Comparison of ENCODE assay signal across 22 cellular contexts in genomic region chr6:77880501-77880900, GRCh38.
DNase-seq lines count a peak whose midpoint lies in the region; ATAC-seq and TF ChIP-seq lines count a peak whose summit lies in the region.
"Had no signal": no experiment of that assay in that cellular context is flagged by ENCODE, and none has a peak within 500 bp of the region (broad histone marks: within the 10 kb centered on the region; RNA-seq: fewer than 3 reads in every experiment).

No MANE protein-coding gene starts in this region.

- in situ Hi-C loops in GM23248 (cut with MboI): no loop called here

- H3K9me3 ChIP-seq in GM23248 (ENCODE audit: low read depth) (no peaks in the 10 kb centered on the region), SJSA1 (replicated peaks) (no peaks in the 10 kb centered on the region), Peyer's patch (no peaks in the 10 kb centered on the region)
- H3K9me3 ChIP-seq: body of pancreas, sigmoid colon had no signal

- H3K4me2 ChIP-seq in GM23248 (ENCODE audit: unreplicated experiment): no peak overlapping the region

- no peaks in the 10 kb centered on the region for H3K9me2 ChIP-seq in GM23248 (ENCODE audit: insufficient read depth)

- H3K36me3 ChIP-seq in GM23248 (ENCODE audit: low read depth): no peaks in the 10 kb centered on the region
- H3K36me3 ChIP-seq in SJSA1: no peaks in the 10 kb centered on the region
- no peaks in the 10 kb centered on the region for H3K36me3 ChIP-seq in Peyer's patch
- H3K36me3 ChIP-seq: sigmoid colon had no signal

- H3K4me1 ChIP-seq in GM23248 (ENCODE audit: insufficient read depth): no peaks in the 10 kb centered on the region
- H3K4me1 ChIP-seq in SJSA1 (replicated peaks): peaks cover 16% of the 10 kb centered on the region
- no peaks in the 10 kb centered on the region for H3K4me1 ChIP-seq in Peyer's patch
- H3K4me1 ChIP-seq: body of pancreas, parathyroid adenoma, sigmoid colon had no signal

- TF ChIP-seq POLR2A in Peyer's patch (IDR thresholded peaks at IDR 0.05): no peak

- H3F3A ChIP-seq in GM23248 (ENCODE audit: insufficient read depth): no peaks in the 10 kb centered on the region

- WGBS in GM23248 (ENCODE audit: low coverage in 1 of 2, low lambda C conversion rate in 2 of 2, missing lambda C conversion rate in 2 of 2), 2 experiments: 9 to 16% methylated on average over 2 of the region's 2 CpGs

- H3K79me2 ChIP-seq in GM23248 (ENCODE audit: insufficient read depth): no peaks in the 10 kb centered on the region
- H3K79me2 ChIP-seq: parathyroid adenoma had no signal

- no peak overlapping the region for H2AFZ ChIP-seq in GM23248
- H2AFZ ChIP-seq: parathyroid adenoma had no signal

- DNase-seq in GM23248 (peak; percentile 2), SJSA1 (ENCODE audit: low read depth in 1 of 2, low spot score in 2 of 2) (peak in 1 of 2 experiments; percentile 57), epidermal melanocyte (ENCODE audit: insufficient read length, low spot score) (peak; percentile 15), non-pigmented ciliary epithelial cell (ENCODE audit: low read depth) (peak; percentile 49), NCI-H1694 (lab: John Stamatoyannopoulos, UW) (no peak), Peyer's patch (no peak)
- DNase-seq: activated CD4-positive, alpha-beta T cell treated with anti-CD3 and anti-CD28 coated beads for 36 hours; activated naive CD4-positive, alpha-beta T cell treated with anti-CD3 and anti-CD28 coated beads, Interleukin-2, amount 50 U/mL, for 16 hours; activated T-cell treated with anti-CD3 and anti-CD28 coated beads, Interleukin-2, amount 50 U/mL, for 72 hours; body of pancreas; CD4-positive, alpha-beta memory T cell; cortex of kidney; foreskin melanocyte; MM.1S; natural killer cell; NCI-H2171 treated with DMSO at 0.1 percent for 48 hours; NCI-H526; sigmoid colon; stimulated activated naive B cell treated with anti-CD40 and anti-IgM and Interleukin-4, amounts not matched to agents 10 μg/mL and 1 μg/mL and 100 μg/mL, for 72 hours had no signal

- no peak for TF ChIP-seq CTCF in Peyer's patch (IDR thresholded peaks at IDR 0.05)

- ATAC-seq in HG02852 (IDR thresholded peaks at IDR 0.05; ENCODE audit: unreplicated experiment) (no peak), HG03045 (IDR thresholded peaks at IDR 0.05; ENCODE audit: unreplicated experiment) (no peak)
- ATAC-seq: activated CD4-positive, alpha-beta T cell treated with anti-CD3 and anti-CD28 coated beads for 36 hours; activated T-cell treated with anti-CD3 and anti-CD28 coated beads, Interleukin-2, amount 50 U/mL, for 72 hours; body of pancreas; natural killer cell; stimulated activated naive B cell treated with anti-CD40 and anti-IgM and Interleukin-4, amounts not matched to agents 10 μg/mL and 1 μg/mL and 100 μg/mL, for 72 hours had no signal

- H3K4me3 ChIP-seq in GM23248: no peak overlapping the region
- no peak overlapping the region for H3K4me3 ChIP-seq in SJSA1
- H3K4me3 ChIP-seq in Peyer's patch: no peak overlapping the region
- H3K4me3 ChIP-seq: body of pancreas, sigmoid colon had no signal

- H4K20me1 ChIP-seq in GM23248 (ENCODE audit: insufficient read depth): no peaks in the 10 kb centered on the region

- no peaks in the 10 kb centered on the region for H3K27me3 ChIP-seq in GM23248 (replicated peaks; ENCODE audit: insufficient read depth)
- H3K27me3 ChIP-seq in SJSA1 (replicated peaks): no peaks in the 10 kb centered on the region
- H3K27me3 ChIP-seq in Peyer's patch: no peaks in the 10 kb centered on the region
- H3K27me3 ChIP-seq: body of pancreas, sigmoid colon had no signal

- H3K9ac ChIP-seq in GM23248: no peak overlapping the region
- H3K9ac ChIP-seq: parathyroid adenoma had no signal

- no peak overlapping the region for H3K27ac ChIP-seq in GM23248
- H3K27ac ChIP-seq in SJSA1: peak overlapping the region; percentile 67
- no peak overlapping the region for H3K27ac ChIP-seq in Peyer's patch
- H3K27ac ChIP-seq: body of pancreas, parathyroid adenoma, sigmoid colon had no signal

Comparison
In these comparisons a context has a peak if more than half of its experiments do, and no peak if none do; other contexts are left out.
1. DNase-seq: peak in GM23248 (single experiment), epidermal melanocyte (single experiment) and non-pigmented ciliary epithelial cell (single experiment); none in NCI-H1694 (single experiment) and Peyer's patch (0 of 3).